In genomic region chr5:174109861-174110260, GRCh38 we compare ENCODE assay signal across 33 cellular contexts.
"Had no signal": no experiment of that assay in that cellular context is flagged by ENCODE, and none has a peak within 500 bp of the region (broad histone marks: within the 10 kb centered on the region; RNA-seq: fewer than 3 reads in every experiment).

No MANE protein-coding gene starts in this region.

- H3K4me1 Mint-ChIP-seq: activated B cell treated with CpG ODN at 0.5 μM for 24 hours; activated CD4-positive, alpha-beta memory T cell treated with anti-CD3 and anti-CD28 coated beads, Interleukin-2, amount 10 ng/mL, durations not matched to agents 7 days and 5 days; activated CD4-positive, alpha-beta T cell treated with anti-CD3 and anti-CD28 coated beads, Interleukin-2, amount 10 ng/mL, durations not matched to agents 24 days and 14 days; activated CD8-positive, alpha-beta memory T cell treated with anti-CD3 and anti-CD28 coated beads, Interleukin-2, amount 10 ng/mL, durations not matched to agents 7 days and 5 days; activated naive CD4-positive, alpha-beta T cell treated with anti-CD3 and anti-CD28 coated beads, Interleukin-2, amount 10 ng/mL, durations not matched to agents 7 days and 5 days; activated naive CD4-positive, alpha-beta T cell treated with anti-CD3 and anti-CD28 coated beads, Interleukin-2, amount 50 U/mL, for 24 hours; activated naive CD8-positive, alpha-beta T cell treated with anti-CD3 and anti-CD28 coated beads, Interleukin-2, amount 10 ng/mL, durations not matched to agents 7 days and 5 days; activated naive CD8-positive, alpha-beta T cell treated with anti-CD3 and anti-CD28 coated beads, Interleukin-2, amount 50 U/mL, for 24 hours had no signal

- H3K27me3 Mint-ChIP-seq: activated CD4-positive, alpha-beta memory T cell treated with anti-CD3 and anti-CD28 coated beads, Interleukin-2, amount 10 ng/mL, durations not matched to agents 7 days and 5 days; activated CD4-positive, alpha-beta T cell treated with anti-CD3 and anti-CD28 coated beads, Interleukin-2, amount 10 ng/mL, durations not matched to agents 24 days and 14 days; activated CD8-positive, alpha-beta memory T cell treated with anti-CD3 and anti-CD28 coated beads, Interleukin-2, amount 10 ng/mL, durations not matched to agents 7 days and 5 days; activated naive CD4-positive, alpha-beta T cell treated with anti-CD3 and anti-CD28 coated beads, Interleukin-2, amount 10 ng/mL, durations not matched to agents 7 days and 5 days; activated naive CD8-positive, alpha-beta T cell treated with anti-CD3 and anti-CD28 coated beads, Interleukin-2, amount 10 ng/mL, durations not matched to agents 7 days and 5 days; activated naive CD8-positive, alpha-beta T cell treated with anti-CD3 and anti-CD28 coated beads, Interleukin-2, amount 50 U/mL, for 24 hours had no signal

- DNase-seq: activated B cell treated with CpG ODN at 0.5 μM for 24 hours; activated CD4-positive, alpha-beta memory T cell treated with anti-CD3 and anti-CD28 coated beads, Interleukin-2, amount 10 ng/mL, durations not matched to agents 7 days and 5 days; activated CD4-positive, alpha-beta T cell treated with anti-CD3 and anti-CD28 coated beads for 4 hours; activated CD4-positive, alpha-beta T cell treated with anti-CD3 and anti-CD28 coated beads, Interleukin-2, amount 10 ng/mL, durations not matched to agents 24 days and 14 days; activated CD4-positive, alpha-beta T cell treated with anti-CD3 and anti-CD28 coated beads, Interleukin-2, amount 50 U/mL, for 1 hour; activated CD4-positive, alpha-beta T cell treated with anti-CD3 and anti-CD28 coated beads, Interleukin-2, amount 50 U/mL, for 4 hours; activated CD4-positive, CD25-positive, alpha-beta regulatory T cell treated with anti-CD3 and anti-CD28 coated beads, Interleukin-2, amount 50 U/mL, for 72 hours; activated CD8-positive, alpha-beta memory T cell treated with anti-CD3 and anti-CD28 coated beads for 24 hours; activated CD8-positive, alpha-beta memory T cell treated with anti-CD3 and anti-CD28 coated beads, Interleukin-2, amount 10 ng/mL, durations not matched to agents 7 days and 5 days; activated CD8-positive, alpha-beta memory T cell treated with anti-CD3 and anti-CD28 coated beads, Interleukin-2, amount 50 U/mL, for 48 hours; activated CD8-positive, alpha-beta T cell treated with anti-CD3 and anti-CD28 coated beads, Interleukin-2, amount 10 ng/mL, durations not matched to agents 7 days and 5 days; activated effector memory CD4-positive, alpha-beta T cell treated with Interleukin-2 at 50 U/mL for 16 hours; activated gamma-delta T cell; activated naive CD4-positive, alpha-beta T cell treated with anti-CD3 and anti-CD28 coated beads, Interleukin-2, amount 10 ng/mL, durations not matched to agents 7 days and 5 days; activated naive CD4-positive, alpha-beta T cell treated with Interleukin-2 at 50 U/mL for 16 hours; activated naive CD8-positive, alpha-beta T cell treated with anti-CD3 and anti-CD28 coated beads, Interleukin-2, amount 10 ng/mL, durations not matched to agents 7 days and 5 days; activated naive CD8-positive, alpha-beta T cell treated with anti-CD3 and anti-CD28 coated beads, Interleukin-2, amount 50 U/mL, for 24 hours; activated T-cell treated with anti-CD3 and anti-CD28 coated beads, Interleukin-2, amount 50 U/mL, for 24 hours; activated T-cell treated with anti-CD3 and anti-CD28 coated beads, Interleukin-2, amount 50 U/mL, for 48 hours; aorta; body of pancreas; central memory CD4-positive, alpha-beta T cell; SW 1271; T-helper 1 cell; T-helper 2 cell; T-helper 9 cell had no signal

- H3K36me3 ChIP-seq: cardiac muscle cell had no signal

- H3K27ac ChIP-seq: body of pancreas, cardiac muscle cell, VCaP had no signal

- H3K9me3 Mint-ChIP-seq: activated B cell treated with CpG ODN at 0.5 μM for 24 hours; activated CD4-positive, alpha-beta memory T cell treated with anti-CD3 and anti-CD28 coated beads, Interleukin-2, amount 10 ng/mL, durations not matched to agents 7 days and 5 days; activated CD4-positive, alpha-beta T cell treated with anti-CD3 and anti-CD28 coated beads, Interleukin-2, amount 10 ng/mL, durations not matched to agents 24 days and 14 days; activated naive CD4-positive, alpha-beta T cell treated with anti-CD3 and anti-CD28 coated beads, Interleukin-2, amount 10 ng/mL, durations not matched to agents 7 days and 5 days; activated naive CD4-positive, alpha-beta T cell treated with anti-CD3 and anti-CD28 coated beads, Interleukin-2, amount 50 U/mL, for 24 hours; activated naive CD8-positive, alpha-beta T cell treated with anti-CD3 and anti-CD28 coated beads, Interleukin-2, amount 10 ng/mL, durations not matched to agents 7 days and 5 days; activated naive CD8-positive, alpha-beta T cell treated with anti-CD3 and anti-CD28 coated beads, Interleukin-2, amount 50 U/mL, for 24 hours; activated T-cell treated with anti-CD3 and anti-CD28 coated beads, Interleukin-2, amount 50 U/mL, for 24 hours; activated T-helper 2 cell treated with anti-CD3 and anti-CD28 coated beads, Interferon-gamma antibody, Interleukin-2, Interleukin-4, amounts not matched to agents 10 μg/mL and 5 μg/mL and 100 μg/mL, durations not matched to agents 14 hours and 24 hours and 36 hours; T-helper 1 cell treated with Interleukin-12 subunit alpha and Interleukin-12 subunit beta and Interleukin-4 antibody, amounts not matched to agents 30 μg/mL and 1 μg/mL, for 36 hours; T-helper 2 cell treated with Interferon-gamma antibody and Interleukin-4, amounts not matched to agents 5 μg/mL and 100 μg/mL, for 36 hours had no signal

- H3K4me3 ChIP-seq: body of pancreas, cardiac muscle cell had no signal

- H3K4me3 Mint-ChIP-seq: activated B cell treated with CpG ODN at 0.5 μM for 24 hours; activated CD4-positive, alpha-beta memory T cell treated with anti-CD3 and anti-CD28 coated beads, Interleukin-2, amount 10 ng/mL, durations not matched to agents 7 days and 5 days; activated CD4-positive, alpha-beta T cell treated with anti-CD3 and anti-CD28 coated beads, Interleukin-2, amount 10 ng/mL, durations not matched to agents 24 days and 14 days; activated CD8-positive, alpha-beta memory T cell treated with anti-CD3 and anti-CD28 coated beads, Interleukin-2, amount 10 ng/mL, durations not matched to agents 7 days and 5 days; activated CD8-positive, alpha-beta T cell treated with anti-CD3 and anti-CD28 coated beads, Interleukin-2, amount 10 ng/mL, durations not matched to agents 7 days and 5 days; activated naive CD4-positive, alpha-beta T cell treated with anti-CD3 and anti-CD28 coated beads, Interleukin-2, amount 10 ng/mL, durations not matched to agents 7 days and 5 days; activated naive CD4-positive, alpha-beta T cell treated with anti-CD3 and anti-CD28 coated beads, Interleukin-2, amount 50 U/mL, for 24 hours; activated naive CD8-positive, alpha-beta T cell; activated naive CD8-positive, alpha-beta T cell treated with anti-CD3 and anti-CD28 coated beads, Interleukin-2, amount 10 ng/mL, durations not matched to agents 7 days and 5 days; activated naive CD8-positive, alpha-beta T cell treated with anti-CD3 and anti-CD28 coated beads, Interleukin-2, amount 50 U/mL, for 24 hours; activated T-cell treated with anti-CD3 and anti-CD28 coated beads, Interleukin-2, amount 50 U/mL, for 24 hours; T-helper 1 cell treated with Interleukin-12 subunit alpha and Interleukin-12 subunit beta and Interleukin-4 antibody, amounts not matched to agents 30 μg/mL and 1 μg/mL, for 36 hours; T-helper 2 cell treated with Interferon-gamma antibody and Interleukin-4, amounts not matched to agents 5 μg/mL and 100 μg/mL, for 36 hours had no signal

- H3K9me3 ChIP-seq: body of pancreas had no signal

- H3K4me1 ChIP-seq: body of pancreas had no signal

- H3K36me3 Mint-ChIP-seq: activated CD8-positive, alpha-beta memory T cell treated with anti-CD3 and anti-CD28 coated beads, Interleukin-2, amount 10 ng/mL, durations not matched to agents 7 days and 5 days; activated naive CD4-positive, alpha-beta T cell treated with anti-CD3 and anti-CD28 coated beads, Interleukin-2, amount 10 ng/mL, durations not matched to agents 7 days and 5 days; activated naive CD4-positive, alpha-beta T cell treated with anti-CD3 and anti-CD28 coated beads, Interleukin-2, amount 50 U/mL, for 24 hours; activated naive CD8-positive, alpha-beta T cell; activated naive CD8-positive, alpha-beta T cell treated with anti-CD3 and anti-CD28 coated beads, Interleukin-2, amount 10 ng/mL, durations not matched to agents 7 days and 5 days had no signal

- H3K27ac Mint-ChIP-seq: activated B cell treated with CpG ODN at 0.5 μM for 24 hours; activated CD4-positive, alpha-beta memory T cell treated with anti-CD3 and anti-CD28 coated beads, Interleukin-2, amount 10 ng/mL, durations not matched to agents 7 days and 5 days; activated CD4-positive, alpha-beta T cell treated with anti-CD3 and anti-CD28 coated beads, Interleukin-2, amount 10 ng/mL, durations not matched to agents 24 days and 14 days; activated CD8-positive, alpha-beta memory T cell treated with anti-CD3 and anti-CD28 coated beads, Interleukin-2, amount 10 ng/mL, durations not matched to agents 7 days and 5 days; activated CD8-positive, alpha-beta T cell treated with anti-CD3 and anti-CD28 coated beads, Interleukin-2, amount 10 ng/mL, durations not matched to agents 7 days and 5 days; activated naive CD4-positive, alpha-beta T cell treated with anti-CD3 and anti-CD28 coated beads, Interleukin-2, amount 10 ng/mL, durations not matched to agents 7 days and 5 days; activated naive CD4-positive, alpha-beta T cell treated with anti-CD3 and anti-CD28 coated beads, Interleukin-2, amount 50 U/mL, for 24 hours; activated naive CD8-positive, alpha-beta T cell; activated naive CD8-positive, alpha-beta T cell treated with anti-CD3 and anti-CD28 coated beads, Interleukin-2, amount 10 ng/mL, durations not matched to agents 7 days and 5 days; activated naive CD8-positive, alpha-beta T cell treated with anti-CD3 and anti-CD28 coated beads, Interleukin-2, amount 50 U/mL, for 24 hours; activated T-cell treated with anti-CD3 and anti-CD28 coated beads, Interleukin-2, amount 50 U/mL, for 24 hours; activated T-helper 2 cell treated with anti-CD3 and anti-CD28 coated beads, Interferon-gamma antibody, Interleukin-2, Interleukin-4, amounts not matched to agents 10 μg/mL and 5 μg/mL and 100 μg/mL, durations not matched to agents 14 hours and 24 hours and 36 hours; T-helper 1 cell treated with Interleukin-12 subunit alpha and Interleukin-12 subunit beta and Interleukin-4 antibody, amounts not matched to agents 30 μg/mL and 1 μg/mL, for 36 hours; T-helper 2 cell treated with Interferon-gamma antibody and Interleukin-4, amounts not matched to agents 5 μg/mL and 100 μg/mL, for 36 hours had no signal

- H3K27me3 ChIP-seq: body of pancreas, cardiac muscle cell had no signal
